In the genomic region with DNA sequence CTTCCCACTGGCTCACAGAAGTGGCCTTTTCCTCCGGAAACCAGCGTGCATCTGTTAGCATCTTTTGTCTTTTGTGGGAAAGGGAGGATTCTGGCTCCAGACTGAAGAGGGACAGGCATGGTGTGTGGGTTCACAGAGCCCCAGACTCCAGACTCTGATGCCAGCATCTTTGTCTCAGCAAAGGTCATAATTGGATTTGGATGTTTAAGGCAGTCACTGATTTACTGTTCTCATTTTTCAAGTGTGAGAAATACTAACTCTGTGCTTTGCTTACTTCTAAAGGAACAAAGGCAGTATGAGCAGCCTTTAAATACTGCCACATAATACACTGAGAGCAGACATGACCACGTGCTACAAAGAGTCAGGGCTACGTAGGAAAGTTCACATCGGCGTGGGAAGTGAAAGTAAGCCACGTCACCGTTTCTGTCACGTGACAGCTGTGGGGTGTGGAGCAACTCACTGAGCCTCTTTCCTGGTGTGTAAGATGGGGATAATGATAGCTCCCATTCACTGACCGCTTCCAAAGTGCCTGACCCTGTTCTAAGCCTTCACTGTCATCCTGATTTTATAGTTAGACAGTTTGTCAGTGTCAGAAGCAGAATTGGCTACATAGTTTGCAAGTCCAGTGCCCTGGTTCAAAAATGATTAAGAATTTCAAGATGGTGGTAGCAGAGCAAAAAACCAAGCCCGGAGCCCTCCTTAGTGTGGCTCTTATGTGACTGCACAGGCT, we compare ENCODE assay signal across 9 cellular contexts. TPM values are rescaled to one million over a fixed set of nuclear protein-coding genes. Genes with fewer than 3 reads are reported as not detected.
A peak's percentile ranks its signal among the peaks of the same experiment; 100 is the strongest.
DNase-seq lines count a peak whose midpoint lies in the region; ATAC-seq and TF ChIP-seq lines count a peak whose summit lies in the region.
"Had no signal": no experiment of that assay in that cellular context is flagged by ENCODE, and none has a peak within 500 bp of the region (broad histone marks: within the 10 kb centered on the region; RNA-seq: fewer than 3 reads in every experiment).

No MANE protein-coding gene starts in this region.

- H3K36me3 Mint-ChIP-seq in neural crest cell (ENCODE audit: low read depth): no peaks in the 10 kb centered on the region

- peak overlapping the region; percentile 27 for H3K27ac Mint-ChIP-seq in neural crest cell (ENCODE audit: unreplicated experiment)

- H3K4me1 Mint-ChIP-seq in neural crest cell: peaks cover 50% of the 10 kb centered on the region

- no peak overlapping the region for H3K4me3 Mint-ChIP-seq in neural crest cell

- peaks cover 3% of the 10 kb centered on the region for H3K9me3 Mint-ChIP-seq in neural crest cell

- H3K36me3 ChIP-seq in GM06990 (ENCODE audit: control insufficient read depth, insufficient read depth, low read length) (no peaks in the 10 kb centered on the region), esophagus (ENCODE audit: control insufficient read depth in 2 of 2, insufficient read depth in 2 of 2, low read length in 1 of 2) (no peaks in the 10 kb centered on the region), stomach smooth muscle (ENCODE audit: control insufficient read depth in 2 of 2, insufficient read depth in 2 of 2, low read length in 2 of 2) (no peaks in the 10 kb centered on the region)

- H3K9me3 ChIP-seq in esophagus (ENCODE audit: control insufficient read depth in 2 of 2, insufficient read depth in 1 of 2, low read depth in 1 of 2, low read length in 1 of 2) (no peaks in the 10 kb centered on the region), stomach smooth muscle (ENCODE audit: control insufficient read depth in 2 of 2, low read length in 2 of 2) (no peaks in the 10 kb centered on the region)

- H3K4me1 ChIP-seq in esophagus (ENCODE audit: control insufficient read depth in 2 of 2, insufficient read depth in 2 of 2, low read length in 1 of 2) (peaks cover 0 to 3% of the 10 kb centered on the region in 2 donors), stomach smooth muscle (ENCODE audit: control insufficient read depth, insufficient read depth, low read length) (peaks cover 9% of the 10 kb centered on the region)

- H3K4me3 ChIP-seq in GM06990 (replicated peaks; ENCODE audit: low read depth, low read length) (peak overlapping the region; percentile 29), esophagus (ENCODE audit: low read depth in 1 of 2, low read length in 2 of 2) (no peak overlapping the region), stomach smooth muscle (ENCODE audit: low read length in 2 of 2) (peak overlapping the region; percentile 47 to 53)

- H3K27me3 ChIP-seq in GM06990 (replicated peaks; ENCODE audit: control insufficient read depth, insufficient read depth, low read length) (no peaks in the 10 kb centered on the region), esophagus (ENCODE audit: control insufficient read depth in 1 of 2, insufficient read depth in 2 of 2, low read length in 2 of 2) (no peaks in the 10 kb centered on the region), stomach smooth muscle (ENCODE audit: control insufficient read depth in 1 of 2, insufficient read depth in 2 of 2, low read length in 2 of 2) (peaks cover 0 to 2% of the 10 kb centered on the region in 2 donors)

- peak; percentile 45 for ATAC-seq in HG02623 (IDR thresholded peaks at IDR 0.05; ENCODE audit: unreplicated experiment)

- TF ChIP-seq CTCF in GM06990 (IDR thresholded peaks at IDR 0.05; ENCODE audit: insufficient read depth, low read length, poor library complexity, severe bottlenecking): no peak
- TF ChIP-seq CTCF in neural crest cell (conservative IDR thresholded peaks at IDR 0.05): no peak

- no peaks in the 10 kb centered on the region for H3K27me3 Mint-ChIP-seq in neural crest cell (ENCODE audit: low read depth)

- H3K9ac ChIP-seq in stomach smooth muscle (ENCODE audit: low read length in 2 of 2): peak overlapping the region; percentile 41 to 60

- peak; percentile 77 for DNase-seq in GM06990 (ENCODE audit: extremely low read depth, insufficient read length)
- DNase-seq in NOMO-1 treated with DMSO at 0.1 percent for 48 hours (lab: John Stamatoyannopoulos, UW; ENCODE audit: unreplicated experiment): peak; percentile 96
- peak; percentile 73 for DNase-seq in activated T-cell treated with anti-CD3 and anti-CD28 coated beads for 4 hours
- DNase-seq in neural crest cell (ENCODE audit: low read depth, low spot score): no peak
- DNase-seq in NCI-H524 treated with DMSO at 0.1 percent for 48 hours (lab: John Stamatoyannopoulos, UW): no peak

- 27 to 44% methylated on average over 11 of the region's 11 CpGs for WGBS in esophagus, 2 donors

- H3K27ac ChIP-seq in esophagus (ENCODE audit: low read depth in 2 of 2, low read length in 1 of 2): peak overlapping the region; percentile 77 to 85
- H3K27ac ChIP-seq in stomach smooth muscle (ENCODE audit: low read length): peak overlapping the region; percentile 67

RNA-seq across cellular contexts. Expression of a gene that starts 24.8 kb away (rescaled TPM):
- polyA plus RNA-seq in esophagus: 1,000 to 10,000 TPM; 1,322 to 1,747 TPM
- total RNA-seq in neural crest cell: 2,548 and 2,664 TPM in 2 replicates

RNA-seq across cellular contexts. Expression of a gene that starts 43.7 kb away (rescaled TPM):
- under 1 TPM; 0.02 to 0.08 TPM for polyA plus RNA-seq in esophagus
- not detected in 2 replicates for total RNA-seq in neural crest cell
- total RNA-seq: activated CD8-positive, alpha-beta memory T cell treated with anti-CD3 and anti-CD28 coated beads for 36 hours had no signal

Comparison
In these comparisons a context has a peak if more than half of its experiments do, and no peak if none do; other contexts are left out.
1. DNase-seq: peak in GM06990 (single experiment), NOMO-1 treated with DMSO at 0.1 percent for 48 hours (single experiment) and activated T-cell treated with anti-CD3 and anti-CD28 coated beads for 4 hours (single experiment); none in neural crest cell (single experiment) and NCI-H524 treated with DMSO at 0.1 percent for 48 hours (single experiment).
2. H3K4me3 ChIP-seq: peak in GM06990 (single experiment) and stomach smooth muscle (2 of 2); none in esophagus (0 of 2).